ENCODE assay signal across 8 cellular contexts in genomic region chr6:75602164-75602896, GRCh38. TPM values are rescaled to one million over a fixed set of nuclear protein-coding genes. Genes with fewer than 3 reads are reported as not detected.
A peak's percentile ranks its signal among the peaks of the same experiment; 100 is the strongest.
DNase-seq lines count a peak whose midpoint lies in the region; ATAC-seq and TF ChIP-seq lines count a peak whose summit lies in the region.

No MANE protein-coding gene starts in this region.

- ATAC-seq in GM18498 (IDR thresholded peaks at IDR 0.05; ENCODE audit: unreplicated experiment) (peak; percentile 41), HG02938 (IDR thresholded peaks at IDR 0.05; ENCODE audit: unreplicated experiment) (peak; percentile 36)
- peak; percentile 60 for ATAC-seq in naive thymus-derived CD4-positive, alpha-beta T cell

- CTCF ChIA-PET in naive thymus-derived CD4-positive, alpha-beta T cell (lab: Charles Lee): no interaction called here

- H3K36me3 ChIP-seq in naive thymus-derived CD4-positive, alpha-beta T cell (ENCODE audit: control insufficient read depth in 2 of 3, insufficient read depth in 3 of 3, low read length in 3 of 3): peaks cover 0 to 10% (median 0%) of the 10 kb centered on the region in 3 experiments

- TF ChIP-seq CTCF in 22Rv1 (IDR thresholded peaks at IDR 0.05): no peak

- peaks cover 34 to 45% of the 10 kb centered on the region in 2 donors for H3K4me1 ChIP-seq in naive thymus-derived CD4-positive, alpha-beta T cell (ENCODE audit: control insufficient read depth in 2 of 2, insufficient read depth in 2 of 2, low read length in 2 of 2)

- peaks cover 51 to 87% (median 75%) of the 10 kb centered on the region in 7 donors for H3K4me1 Mint-ChIP-seq in naive thymus-derived CD4-positive, alpha-beta T cell

- H3K27ac ChIP-seq in 22Rv1 (peak overlapping the region; percentile 90), epithelial cell of prostate (peak overlapping the region; percentile 79)
- peak overlapping the region; percentile 97 for H3K27ac ChIP-seq in naive thymus-derived CD4-positive, alpha-beta T cell (ENCODE audit: low read depth, low read length)

- H3K27ac Mint-ChIP-seq in naive thymus-derived CD4-positive, alpha-beta T cell: peak overlapping the region; percentile 96 to 99 (median 98)

- peak; percentile 47 for DNase-seq in NCI-H2227 treated with DMSO at 0.1 percent for 48 hours (lab: John Stamatoyannopoulos, UW)
- DNase-seq in activated CD8-positive, alpha-beta memory T cell treated with anti-CD3 and anti-CD28 coated beads, Interleukin-2, amount 50 U/mL, for 4 hours: peak; percentile 65
- DNase-seq in epithelial cell of prostate (ENCODE audit: low read depth, low spot score): no peak
- peak in 6 of 9 donors; percentile 55 to 74 (median 70) for DNase-seq in naive thymus-derived CD4-positive, alpha-beta T cell
- peak; percentile 39 to 89 (median 72) for DNase-seq in stimulated activated naive CD4-positive, alpha-beta T cell (lab: John Stamatoyannopoulos, UW)

- no peaks in the 10 kb centered on the region for H3K9me3 ChIP-seq in naive thymus-derived CD4-positive, alpha-beta T cell (ENCODE audit: control insufficient read depth in 2 of 3, low read length in 3 of 3)

- no peaks in the 10 kb centered on the region for H3K9me3 Mint-ChIP-seq in naive thymus-derived CD4-positive, alpha-beta T cell

- no peaks in the 10 kb centered on the region for H3K27me3 ChIP-seq in naive thymus-derived CD4-positive, alpha-beta T cell (ENCODE audit: control insufficient read depth in 2 of 2, insufficient read depth in 2 of 2, low read length in 2 of 2)

- POLR2A ChIA-PET in naive thymus-derived CD4-positive, alpha-beta T cell (lab: Charles Lee): interaction anchor here (0.9 to 3.0 kb wide), 9 partner anchors 9 to 1949 kb away, joined by 3 to 16 read pairs (median 4); partner anchors contain the start of genes COX7A2, SLC17A5 and TMEM30A

- peak overlapping the region; percentile 78 to 100 (median 99) for H3K4me3 Mint-ChIP-seq in naive thymus-derived CD4-positive, alpha-beta T cell

- intact Hi-C loops in naive thymus-derived CD4-positive, alpha-beta T cell (cut with micrococcal nuclease): loop anchor here (1.0 to 5.0 kb wide), 5 partner anchors 75 to 1950 kb away; partner anchors contain the start of genes COX7A2 (in 2 of the 2), TMEM30A (in 2 of the 2) and SLC17A5 (in 1 of the 2)

- peak overlapping the region; percentile 87 for H3K4me3 ChIP-seq in naive thymus-derived CD4-positive, alpha-beta T cell (ENCODE audit: low read length)

- H3K27me3 Mint-ChIP-seq in naive thymus-derived CD4-positive, alpha-beta T cell: no peaks in the 10 kb centered on the region

- H3K36me3 Mint-ChIP-seq in naive thymus-derived CD4-positive, alpha-beta T cell: peaks cover 0 to 19% (median 3%) of the 10 kb centered on the region in 5 donors

RNA-seq across cellular contexts. Expression of gene SENP6, which starts 0.7 kb away (rescaled TPM):
- 100 to 1,000 TPM in 4 of 5 experiments, 10 to 100 TPM in 1; 77.9 to 132 (median 124) TPM for total RNA-seq in naive thymus-derived CD4-positive, alpha-beta T cell
- polyA plus RNA-seq in naive thymus-derived CD4-positive, alpha-beta T cell: 10 to 100 TPM; 51.7 to 82.1 TPM
